In genomic region chr7:157090485-157091165, GRCh38 we compare ENCODE assay signal across 15 cellular contexts. TPM values are rescaled to one million over a fixed set of nuclear protein-coding genes. Genes with fewer than 3 reads are reported as not detected.
A peak's percentile ranks its signal among the peaks of the same experiment; 100 is the strongest.
DNase-seq lines count a peak whose midpoint lies in the region; TF ChIP-seq lines count a peak whose summit lies in the region.
"Had no signal": no experiment of that assay in that cellular context is flagged by ENCODE, and none has a peak within 500 bp of the region (broad histone marks: within the 10 kb centered on the region; RNA-seq: fewer than 3 reads in every experiment).

No MANE protein-coding gene starts in this region.

- H2AFZ ChIP-seq in mesenchymal stem cell (ENCODE audit: low read depth, low read length) = no peak overlapping the region

- no peak overlapping the region for H4K8ac ChIP-seq in mesenchymal stem cell (ENCODE audit: low read length)

- H3K23ac ChIP-seq in mesenchymal stem cell (ENCODE audit: low read length in 2 of 2) = no peak overlapping the region

- H3K9ac ChIP-seq in mesenchymal stem cell (ENCODE audit: low read length) = no peak overlapping the region

- no peaks in the 10 kb centered on the region for H3K36me3 Mint-ChIP-seq in type B pancreatic cell

- H3K18ac ChIP-seq in mesenchymal stem cell (ENCODE audit: low read depth in 1 of 2, low read length in 2 of 2) = no peak overlapping the region

- peaks cover 12% of the 10 kb centered on the region for H3K27me3 Mint-ChIP-seq in type B pancreatic cell

- no peaks in the 10 kb centered on the region for H3K9me3 Mint-ChIP-seq in type B pancreatic cell

- H3K14ac ChIP-seq in mesenchymal stem cell (ENCODE audit: low read length in 2 of 2) = no peak overlapping the region

- H3K4me1 ChIP-seq in mesenchymal stem cell (ENCODE audit: control insufficient read depth, insufficient read depth, low read depth, low read length) = peaks cover 3% of the 10 kb centered on the region
- H3K4me1 ChIP-seq: BE2C, HAP-1 had no signal

- H3K4me3 Mint-ChIP-seq in type B pancreatic cell = no peak overlapping the region
- H3K4me3 Mint-ChIP-seq: CD4-positive, alpha-beta memory T cell had no signal

- no peak for TF ChIP-seq CTCF in type B pancreatic cell (conservative IDR thresholded peaks at IDR 0.05)

- no peak overlapping the region for H3K4me2 ChIP-seq in mesenchymal stem cell (ENCODE audit: low read length, poor library complexity, severe bottlenecking)

- no peak overlapping the region for H3K27ac Mint-ChIP-seq in type B pancreatic cell
- H3K27ac Mint-ChIP-seq: CD4-positive, alpha-beta memory T cell had no signal

- H3K27me3 ChIP-seq in mesenchymal stem cell (ENCODE audit: control insufficient read depth in 1 of 2, insufficient read depth in 1 of 2, low read length in 2 of 2) = peaks cover 5 to 16% of the 10 kb centered on the region in 2 experiments

- peak overlapping the region; percentile 61 for H4K91ac ChIP-seq in mesenchymal stem cell (ENCODE audit: low read length)

- H2BK12ac ChIP-seq in mesenchymal stem cell (ENCODE audit: low read length in 2 of 2) = no peak overlapping the region

- peaks cover 5% of the 10 kb centered on the region for H3K4me1 Mint-ChIP-seq in type B pancreatic cell (ENCODE audit: unreplicated experiment)
- H3K4me1 Mint-ChIP-seq: CD4-positive, alpha-beta memory T cell had no signal

- H2BK120ac ChIP-seq in mesenchymal stem cell (ENCODE audit: low read depth, low read length) = no peak overlapping the region

- whole genome bisulfite sequencing in mesenchymal stem cell = 86% methylated on average over 25 of the region's 25 CpGs

- H3K79me1 ChIP-seq in mesenchymal stem cell (replicated peaks; ENCODE audit: low read length, poor library complexity, severe bottlenecking) = no peaks in the 10 kb centered on the region

- no peak overlapping the region for H3K4me3 ChIP-seq in mesenchymal stem cell (ENCODE audit: insufficient read depth in 1 of 2, low read depth in 1 of 2, low read length in 2 of 2)
- H3K4me3 ChIP-seq: HAP-1 had no signal

- no peak overlapping the region for H2AK5ac ChIP-seq in mesenchymal stem cell (ENCODE audit: low read length, severe bottlenecking)

- H3K4ac ChIP-seq in mesenchymal stem cell (ENCODE audit: low read depth in 1 of 2, low read length in 2 of 2) = no peak overlapping the region

- no peaks in the 10 kb centered on the region for H3K36me3 ChIP-seq in mesenchymal stem cell (ENCODE audit: control insufficient read depth in 1 of 2, insufficient read depth in 2 of 2, low read depth in 1 of 2, low read length in 2 of 2)
- H3K36me3 ChIP-seq: BE2C, HAP-1 had no signal

- DNase-seq in activated CD8-positive, alpha-beta memory T cell treated with anti-CD3 and anti-CD28 coated beads for 24 hours = peak; percentile 37
- DNase-seq in activated CD8-positive, alpha-beta memory T cell treated with anti-CD3 and anti-CD28 coated beads, Interleukin-2, amount 50 U/mL, for 4 hours = no peak
- DNase-seq in iPS-NIHi11 (ENCODE audit: low spot score) (peak; percentile 12), mesenchymal stem cell (no peak), type B pancreatic cell (ENCODE audit: extremely low spot score, unreplicated experiment) (peak; percentile 63), DMS 273 (lab: John Stamatoyannopoulos, UW; ENCODE audit: unreplicated experiment) (no peak), GM19240 (ENCODE audit: insufficient read length, low spot score) (no peak), NCI-H1092 treated with DMSO at 0.1 percent for 48 hours (lab: John Stamatoyannopoulos, UW) (no peak)
- DNase-seq: ACHN; BE2C; CD4-positive, alpha-beta memory T cell; DMS53; GF-D8 had no signal

- H3K27ac ChIP-seq in mesenchymal stem cell (ENCODE audit: low read length, poor library complexity, severe bottlenecking) = no peak overlapping the region
- H3K27ac ChIP-seq: C4-2B had no signal

- H3K9me3 ChIP-seq in mesenchymal stem cell (ENCODE audit: control insufficient read depth, low read length) = peaks cover 26% of the 10 kb centered on the region
- H3K9me3 ChIP-seq: BE2C, HAP-1 had no signal

- no peak overlapping the region for H2BK15ac ChIP-seq in mesenchymal stem cell (ENCODE audit: low read depth, poor library complexity, severe bottlenecking)

- H2BK5ac ChIP-seq in mesenchymal stem cell (ENCODE audit: low read depth, low read length, poor library complexity, severe bottlenecking) = no peak overlapping the region

RNA-seq across cellular contexts. Expression of gene UBE3C, which starts 48.1 kb away (rescaled TPM):
- polyA plus RNA-seq in mesenchymal stem cell (2013, experiment 1 of 2) = 37.0 TPM
- polyA plus RNA-seq in mesenchymal stem cell (2013, experiment 2 of 2) = 38.1 TPM
- 51.6 and 59.3 TPM in 2 replicates for total RNA-seq in type B pancreatic cell (ENCODE audit: low replicate concordance)

Comparison
In these comparisons a context has a peak if more than half of its experiments do, and no peak if none do; other contexts are left out.
1. DNase-seq: peak in activated CD8-positive, alpha-beta memory T cell treated with anti-CD3 and anti-CD28 coated beads for 24 hours (single experiment), iPS-NIHi11 (single experiment) and type B pancreatic cell (single experiment); none in activated CD8-positive, alpha-beta memory T cell treated with anti-CD3 and anti-CD28 coated beads, Interleukin-2, amount 50 U/mL, for 4 hours (single experiment), mesenchymal stem cell (single experiment), DMS 273 (single experiment), GM19240 (single experiment) and NCI-H1092 treated with DMSO at 0.1 percent for 48 hours (single experiment).